In genomic region chr7:10972174-10972573, GRCh38 we compare ENCODE assay signal across 15 cellular contexts. TPM values are rescaled to one million over a fixed set of nuclear protein-coding genes. Genes with fewer than 3 reads are reported as not detected.
DNase-seq lines count a peak whose midpoint lies in the region; ATAC-seq, FAIRE-seq and TF ChIP-seq lines count a peak whose summit lies in the region.
"Had no signal": no experiment of that assay in that cellular context is flagged by ENCODE, and none has a peak within 500 bp of the region (broad histone marks: within the 10 kb centered on the region; RNA-seq: fewer than 3 reads in every experiment).

No MANE protein-coding gene starts in this region.

- H3K27me3 Mint-ChIP-seq in activated naive CD4-positive, alpha-beta T cell treated with anti-CD3 and anti-CD28 coated beads, Interleukin-2, amount 10 ng/mL, durations not matched to agents 7 days and 5 days, result peaks cover 10% of the 10 kb centered on the region
- no peaks in the 10 kb centered on the region for H3K27me3 Mint-ChIP-seq in progenitor cell of endocrine pancreas

- H3K9me1 ChIP-seq in K562 (ENCODE audit: control insufficient read depth, insufficient read depth, low read length), result no peaks in the 10 kb centered on the region

- H3K27ac Mint-ChIP-seq in activated naive CD4-positive, alpha-beta T cell treated with anti-CD3 and anti-CD28 coated beads, Interleukin-2, amount 10 ng/mL, durations not matched to agents 7 days and 5 days, result no peak overlapping the region
- H3K27ac Mint-ChIP-seq in progenitor cell of endocrine pancreas, result no peak overlapping the region

- H3K4me2 ChIP-seq in K562 (ENCODE audit: insufficient read depth, low read length), result no peak overlapping the region
- no peak overlapping the region for H3K4me2 ChIP-seq in PC-3 (ENCODE audit: low read length)

- H3K4me3 Mint-ChIP-seq in activated naive CD4-positive, alpha-beta T cell treated with anti-CD3 and anti-CD28 coated beads, Interleukin-2, amount 10 ng/mL, durations not matched to agents 7 days and 5 days, result peak overlapping the region; percentile 92
- H3K4me3 Mint-ChIP-seq in progenitor cell of endocrine pancreas (ENCODE audit: low read depth), result peak overlapping the region; percentile 9

- no peak for TF ChIP-seq EP300 in K562 (IDR thresholded peaks at IDR 0.05; ENCODE audit: low read length)

- H3K4me3 ChIP-seq in HUES48 (ENCODE audit: low read depth, low read length) (peak overlapping the region; percentile 92; the same call in 1 of the 2 replicates), K562 (no peak overlapping the region), PC-3 (ENCODE audit: low read length) (no peak overlapping the region)

- H3K27ac ChIP-seq in HUES48 (ENCODE audit: low read depth, low read length) (no peak overlapping the region), K562 (ENCODE audit: extremely low read depth, low read depth, low read length) (no peak overlapping the region), PC-3 (ENCODE audit: low read length) (no peak overlapping the region)
- H3K27ac ChIP-seq: foreskin keratinocyte, right atrium auricular region, vagina had no signal

- H4K20me1 ChIP-seq in K562 (replicated peaks; ENCODE audit: control insufficient read depth, insufficient read depth, low read length) (no peaks in the 10 kb centered on the region), PC-3 (ENCODE audit: low read length) (no peaks in the 10 kb centered on the region)

- CTCF ChIA-PET in activated naive CD4-positive, alpha-beta T cell treated with anti-CD3 and anti-CD28 coated beads, Interleukin-2, amount 10 ng/mL, durations not matched to agents 7 days and 5 days (lab: Charles Lee), result no interaction called here
- CTCF ChIA-PET in K562 (lab: Yijun Ruan, JAX; ENCODE audit: low intra/inter-chr PET ratio) (no interaction called here), PC-3 (lab: Charles Lee) (no interaction called here)

- H3K79me2 ChIP-seq in K562 (ENCODE audit: control insufficient read depth, insufficient read depth, low read length) (peaks cover 31% of the 10 kb centered on the region), PC-3 (ENCODE audit: low read length) (peaks cover 32% of the 10 kb centered on the region)

- H2AFZ ChIP-seq in K562 (ENCODE audit: low read depth, low read length) (peak overlapping the region; percentile 96), PC-3 (ENCODE audit: low read length) (no peak overlapping the region)

- in situ Hi-C loops in K562 (cut with MboI), result no loop called here

- TF ChIP-seq POLR2A in K562 (conservative IDR thresholded peaks at IDR 0.05), result no peak

- DNase-seq in activated naive CD4-positive, alpha-beta T cell treated with anti-CD3 and anti-CD28 coated beads, Interleukin-2, amount 10 ng/mL, durations not matched to agents 7 days and 5 days, result no peak
- no peak for DNase-seq in activated naive CD4-positive, alpha-beta T cell treated with Interleukin-2 at 50 U/mL for 16 hours
- DNase-seq in K562 (ENCODE audit: extremely low read depth in 1 of 4, low spot score in 3 of 4) (no peak), progenitor cell of endocrine pancreas (ENCODE audit: low spot score, unreplicated experiment) (no peak), PC-3 (no peak), left colon (no peak)
- DNase-seq: cortex of kidney, foreskin keratinocyte, NCI-H1105, NCI-H82, occipital lobe had no signal

- TF ChIP-seq RAD21 in K562 (CRISPR knock-in tag; conservative IDR thresholded peaks at IDR 0.05 in 1 of 2, IDR thresholded peaks at IDR 0.05 in 1 of 2), result no peak

- H3K36me3 ChIP-seq in HUES48 (ENCODE audit: control insufficient read depth, insufficient read depth, low read length) (peaks cover 15% of the 10 kb centered on the region; the same call in 1 of the 2 replicates), K562 (ENCODE audit: control insufficient read depth, insufficient read depth, low read length) (peaks cover 11% of the 10 kb centered on the region; the same call in 2 of the 3 replicates), PC-3 (ENCODE audit: low read depth, low read length) (0 out of 2 replicates have a peak, but pooled peaks cover 9% of the 10 kb centered on the region)
- H3K36me3 ChIP-seq: right atrium auricular region, vagina had no signal

- no peak for ATAC-seq in K562
- ATAC-seq in PC-3, result no peak
- ATAC-seq in left colon, result no peak
- no peak for ATAC-seq in HG03159 (IDR thresholded peaks at IDR 0.05; ENCODE audit: unreplicated experiment)
- ATAC-seq: foreskin keratinocyte had no signal

- no peaks in the 10 kb centered on the region for H3F3A ChIP-seq in PC-3 (ENCODE audit: low read length, unreplicated experiment)

- 90% methylated on average over 5 of the region's 5 CpGs for WGBS in K562 (ENCODE audit: insufficient coverage, low coverage, missing lambda C conversion rate)

- no TSS peak for BruUV-seq in K562 (replicated peaks; lab: Mats Ljungman, UMichigan)
- BruUV-seq in PC-3 (replicated peaks; lab: Mats Ljungman, UMichigan), result no TSS peak

- H3K9me2 ChIP-seq in PC-3 (replicated peaks; ENCODE audit: low read length), result no peaks in the 10 kb centered on the region

- POLR2A ChIA-PET in K562 (lab: Yijun Ruan, JAX), result no interaction called here
- POLR2A ChIA-PET in PC-3 (lab: Charles Lee; ENCODE audit: unreplicated experiment), result no interaction called here

- H3K27me3 ChIP-seq in HUES48 (ENCODE audit: control insufficient read depth, insufficient read depth, low read length) (no peaks in the 10 kb centered on the region), K562 (ENCODE audit: control insufficient read depth in 2 of 2, insufficient read depth in 2 of 2, low read length in 2 of 2) (no peaks in the 10 kb centered on the region), PC-3 (ENCODE audit: low read length) (no peaks in the 10 kb centered on the region)
- H3K27me3 ChIP-seq: right atrium auricular region, vagina had no signal

- TF ChIP-seq CTCF in K562 (IDR thresholded peaks at IDR 0.05 in 2 of 3, conservative IDR thresholded peaks at IDR 0.05 in 1 of 3; ENCODE audit: insufficient read depth in 2 of 3, low read depth in 1 of 3, low read length in 3 of 3), result no peak
- TF ChIP-seq CTCF in progenitor cell of endocrine pancreas (IDR thresholded peaks at IDR 0.05; ENCODE audit: unreplicated experiment), result no peak
- no peak for TF ChIP-seq CTCF in PC-3 (conservative IDR thresholded peaks at IDR 0.05; ENCODE audit: low read depth, low read length)

- H3K4me1 Mint-ChIP-seq in activated naive CD4-positive, alpha-beta T cell treated with anti-CD3 and anti-CD28 coated beads, Interleukin-2, amount 10 ng/mL, durations not matched to agents 7 days and 5 days, result peaks cover 41% of the 10 kb centered on the region
- peaks cover 20% of the 10 kb centered on the region for H3K4me1 Mint-ChIP-seq in progenitor cell of endocrine pancreas (ENCODE audit: low read depth)

- no peaks in the 10 kb centered on the region for H3K9me3 Mint-ChIP-seq in activated naive CD4-positive, alpha-beta T cell treated with anti-CD3 and anti-CD28 coated beads, Interleukin-2, amount 10 ng/mL, durations not matched to agents 7 days and 5 days
- H3K9me3 Mint-ChIP-seq in progenitor cell of endocrine pancreas (ENCODE audit: low read depth), result peaks cover 12% of the 10 kb centered on the region

- peaks cover 10% of the 10 kb centered on the region; the same call in 1 of the 2 replicates for H3K4me1 ChIP-seq in HUES48 (ENCODE audit: control insufficient read depth, insufficient read depth, low read length)
- H3K4me1 ChIP-seq in K562 (replicated peaks in 1 of 2; ENCODE audit: control insufficient read depth in 2 of 2, insufficient read depth in 2 of 2, low read length in 2 of 2), result peaks cover 0 to 3% of the 10 kb centered on the region in 2 experiments; a peak in 1 of 5 replicates
- H3K4me1 ChIP-seq in PC-3 (ENCODE audit: insufficient read depth, low read length), result peaks cover 20% of the 10 kb centered on the region

- intact Hi-C loops in K562 (cut with micrococcal nuclease), result no loop called here
- intact Hi-C loops in PC-3 (cut with micrococcal nuclease), result loop anchor here (5.0 kb wide), 1 partner anchor 240 kb away; no protein-coding TSS in a partner anchor
- intact Hi-C loops in left colon (cut with DNase I, micrococcal nuclease), result no loop called here

- H3K36me3 Mint-ChIP-seq in activated naive CD4-positive, alpha-beta T cell treated with anti-CD3 and anti-CD28 coated beads, Interleukin-2, amount 10 ng/mL, durations not matched to agents 7 days and 5 days, result peaks cover 15% of the 10 kb centered on the region
- H3K36me3 Mint-ChIP-seq in progenitor cell of endocrine pancreas (ENCODE audit: insufficient read depth), result peaks cover 15% of the 10 kb centered on the region

- no peak for FAIRE-seq in K562 (lab: Jason Lieb, UNC)

- H3K9me3 ChIP-seq in HUES48 (ENCODE audit: control insufficient read depth, insufficient read depth, low read length) (no peaks in the 10 kb centered on the region), K562 (replicated peaks; ENCODE audit: control insufficient read depth, insufficient read depth, low read depth, low read length) (no peaks in the 10 kb centered on the region; the same call in 1 of the 2 replicates), PC-3 (ENCODE audit: low read length) (no peaks in the 10 kb centered on the region)
- H3K9me3 ChIP-seq: right atrium auricular region, vagina had no signal

- H3K9ac ChIP-seq in HUES48 (ENCODE audit: low read depth, low read length) (no peak overlapping the region), K562 (ENCODE audit: insufficient read depth in 1 of 2, low read depth in 2 of 2, low read length in 2 of 2) (no peak overlapping the region), PC-3 (ENCODE audit: low read length) (no peak overlapping the region)

TF ChIP-seq in K562, 482 proteins besides CTCF, POLR2A, EP300 and RAD21 (continues in another document):
- peak; percentile 84 for TF ChIP-seq C11orf30 (IDR thresholded peaks at IDR 0.05; ENCODE audit: low read depth)
- TF ChIP-seq ELF4 (CRISPR knock-in tag; IDR thresholded peaks at IDR 0.05), result no peak

RNA-seq across cellular contexts. Expression of gene PHF14, which starts 1.5 kb away (rescaled TPM):
- 29.9 and 123 TPM in 2 replicates for total RNA-seq in K562 (2011; cell fraction: chromatin; rRNA removed; ENCODE audit: low replicate concordance)
- total RNA-seq in K562 (2011; cell fraction: nucleolus; rRNA removed), result 13.3 and 20.3 TPM in 2 replicates
- 35.9 and 73.1 TPM in 2 replicates for total RNA-seq in K562 (2011; cell fraction: nucleoplasm; rRNA removed)
- 41.1 and 45.9 TPM in 2 replicates for total RNA-seq in K562 (2014; rRNA removed)
- total RNA-seq in K562 (2014; rRNA removed; fragmentation: Illumina TruSeq; extraction: Trizol), result 59.3 and 63.2 TPM in 2 replicates
- 66.9 and 67.6 TPM in 2 replicates for total RNA-seq in K562 (2015; rRNA removed; fragmentation: Illumina TruSeq; extraction: Trizol)
- 42.0 and 43.8 TPM in 2 replicates for total RNA-seq in K562 (2021)
- polyA plus RNA-seq in K562 (2011; rRNA removed), result 29.2 and 38.1 TPM in 2 replicates
- 7.8 and 11.5 TPM in 2 replicates for polyA plus RNA-seq in K562 (2011; cell fraction: cytosol; rRNA removed)
- polyA plus RNA-seq in K562 (2011; cell fraction: nucleus; rRNA removed), result 14.5 and 26.3 TPM in 2 replicates
- 17.7 and 35.7 TPM in 2 replicates for polyA plus RNA-seq in K562 (2012)
- polyA plus RNA-seq in K562 (2014; fragmentation: Illumina TruSeq; extraction: Trizol), result 31.3 and 41.4 TPM in 2 replicates
- 10 to 100 TPM; 27.5 to 27.9 TPM for polyA plus RNA-seq in K562 (2014; fragmentation: Nextera tagmentation; extraction: Ambion mirVana)
- 29.5 and 41.1 TPM in 2 replicates for polyA plus RNA-seq in K562 (2014; rRNA removed)
- polyA minus RNA-seq in K562 (2011; rRNA and poly(A)+ RNA removed), result 105 and 119 TPM in 2 replicates
- 19.0 and 19.7 TPM in 2 replicates for polyA minus RNA-seq in K562 (2011; cell fraction: cytosol; rRNA and poly(A)+ RNA removed)
- 68.8 and 136 TPM in 2 replicates for polyA minus RNA-seq in K562 (2011; cell fraction: nucleus; rRNA and poly(A)+ RNA removed)
- total RNA-seq in progenitor cell of endocrine pancreas, result 63.9 and 64.2 TPM in 2 replicates
- total RNA-seq in PC-3 (2014; rRNA removed), result 35.4 and 42.6 TPM in 2 replicates
- 10 to 100 TPM; 26.4 to 30.9 TPM for total RNA-seq in left colon
